8 cellular contexts compared by ENCODE assay signal in genomic region chr4:102761478-102761790, GRCh38. TPM values are rescaled to one million over a fixed set of nuclear protein-coding genes. Genes with fewer than 3 reads are reported as not detected.
DNase-seq lines count a peak whose midpoint lies in the region; FAIRE-seq lines count a peak whose summit lies in the region.

No MANE protein-coding gene starts in this region.

- H3K9ac ChIP-seq in ES-I3 (ENCODE audit: low read depth, low read length), result peak overlapping the region; percentile 89

- no peak for FAIRE-seq in HTR-8/SVneo (lab: Jason Lieb, UNC)

- WGBS in mesodermal cell (ENCODE audit: insufficient coverage in 2 of 2), 2 experiments, result 26 to 27% methylated on average over 6 to 7 of the region's 9 CpGs

- peak overlapping the region; percentile 68 for H3K4me3 ChIP-seq in mesodermal cell (ENCODE audit: extremely low read depth, insufficient read depth, low read length, poor library complexity, severe bottlenecking)

- peak; percentile 39 for DNase-seq in cerebellum (ENCODE audit: low spot score)
- DNase-seq in HTR-8/SVneo (ENCODE audit: insufficient read length, low spot score), result no peak
- no peak for DNase-seq in NCI-H1105 (lab: John Stamatoyannopoulos, UW)
- no peak for DNase-seq in NCI-H128 (lab: John Stamatoyannopoulos, UW; ENCODE audit: unreplicated experiment)
- no peak for DNase-seq in T-helper 9 cell

- H3K36me3 ChIP-seq in ES-I3 (ENCODE audit: insufficient read depth, low read length) (no peaks in the 10 kb centered on the region), KOPT-K1 (ENCODE audit: insufficient read depth, low read length) (no peaks in the 10 kb centered on the region), mesodermal cell (ENCODE audit: control insufficient read depth, insufficient read depth, low read length) (no peaks in the 10 kb centered on the region)

- peak overlapping the region; percentile 60 for H3K27ac ChIP-seq in KOPT-K1 (ENCODE audit: low read depth, low read length, poor library complexity, severe bottlenecking)
- H3K27ac ChIP-seq in mesodermal cell (ENCODE audit: low read depth, low read length, severe bottlenecking), result peak overlapping the region; percentile 5

- H3K4me1 ChIP-seq in ES-I3 (ENCODE audit: insufficient read depth, low read length), result no peaks in the 10 kb centered on the region
- H3K4me1 ChIP-seq in mesodermal cell (ENCODE audit: control insufficient read depth, insufficient read depth, low read length, poor library complexity, severe bottlenecking), result no peaks in the 10 kb centered on the region

- no peaks in the 10 kb centered on the region; the same call in 1 of the 2 replicates for H3K9me3 ChIP-seq in ES-I3 (ENCODE audit: control insufficient read depth, insufficient read depth, low read length)
- no peaks in the 10 kb centered on the region for H3K9me3 ChIP-seq in KOPT-K1 (ENCODE audit: insufficient read depth, low read length, poor library complexity, severe bottlenecking)
- no peaks in the 10 kb centered on the region for H3K9me3 ChIP-seq in mesodermal cell (ENCODE audit: control insufficient read depth, low read length)

RNA-seq across cellular contexts. Expression of gene MANBA, which starts 0.7 kb away (rescaled TPM):
- 21.9 TPM for total RNA-seq in cerebellum
- 21.9 TPM for polyA plus RNA-seq in mesodermal cell (2013, experiment 1 of 2)
- polyA plus RNA-seq in mesodermal cell (2013, experiment 2 of 2), result 21.7 TPM
